ENCODE assay signal across 1 cellular context in genomic region chr2:81481994-81482368, GRCh38.
TF ChIP-seq lines count a peak whose summit lies in the region.

No MANE protein-coding gene starts in this region.

TF ChIP-seq in SK-N-SH, 30 proteins besides CTCF, POLR2A, EP300 and RAD21 (continued from another document):
- TF ChIP-seq USF2 (IDR thresholded peaks at IDR 0.05; ENCODE audit: borderline replicate concordance, low read depth, low read length) (no peak), RXRA (IDR thresholded peaks at IDR 0.05; ENCODE audit: borderline replicate concordance, low read depth) (no peak), USF1 (IDR thresholded peaks at IDR 0.05; ENCODE audit: borderline replicate concordance, low read depth) (no peak), IRF3 (IDR thresholded peaks at IDR 0.05; ENCODE audit: low read depth, low read length) (no peak), PBX3 (IDR thresholded peaks at IDR 0.05) (no peak), JUND (IDR thresholded peaks at IDR 0.05) (no peak), NRF1 (IDR thresholded peaks at IDR 0.05; ENCODE audit: low read depth, low read length) (no peak), MAX (IDR thresholded peaks at IDR 0.05; ENCODE audit: low read depth) (no peak)
